Comparison of ENCODE assay signal across 2 cellular contexts in genomic region chr10:126917975-126918908, GRCh38.
TF ChIP-seq lines count a peak whose summit lies in the region.

No MANE protein-coding gene starts in this region.

TF ChIP-seq in liver, 16 proteins besides CTCF, POLR2A, EP300 and RAD21:
- TF ChIP-seq JUND (IDR thresholded peaks at IDR 0.05) (peak in 1 of 2 donors; percentile 48), FOXA2 (IDR thresholded peaks at IDR 0.05) (peak; percentile 78), RXRA (IDR thresholded peaks at IDR 0.05) (peak; percentile 84 to 94), REST (IDR thresholded peaks at IDR 0.05) (peak; percentile 51), FOXA1 (IDR thresholded peaks at IDR 0.05) (no peak), MAX (IDR thresholded peaks at IDR 0.05) (no peak), ZBTB33 (IDR thresholded peaks at IDR 0.05) (no peak), HNF4A (conservative IDR thresholded peaks at IDR 0.05) (peak; percentile 17 to 67), YY1 (IDR thresholded peaks at IDR 0.05) (peak; percentile 30), SP1 (IDR thresholded peaks at IDR 0.05) (peak; percentile 27)

TF ChIP-seq in HepG2, 621 proteins besides CTCF, POLR2A, EP300 and RAD21:
- TF ChIP-seq MEIS2 (CRISPR knock-in tag; IDR thresholded peaks at IDR 0.05) (no peak), FOSL2 (CRISPR knock-in tag; IDR thresholded peaks at IDR 0.05) (no peak)
